In the genomic region with DNA sequence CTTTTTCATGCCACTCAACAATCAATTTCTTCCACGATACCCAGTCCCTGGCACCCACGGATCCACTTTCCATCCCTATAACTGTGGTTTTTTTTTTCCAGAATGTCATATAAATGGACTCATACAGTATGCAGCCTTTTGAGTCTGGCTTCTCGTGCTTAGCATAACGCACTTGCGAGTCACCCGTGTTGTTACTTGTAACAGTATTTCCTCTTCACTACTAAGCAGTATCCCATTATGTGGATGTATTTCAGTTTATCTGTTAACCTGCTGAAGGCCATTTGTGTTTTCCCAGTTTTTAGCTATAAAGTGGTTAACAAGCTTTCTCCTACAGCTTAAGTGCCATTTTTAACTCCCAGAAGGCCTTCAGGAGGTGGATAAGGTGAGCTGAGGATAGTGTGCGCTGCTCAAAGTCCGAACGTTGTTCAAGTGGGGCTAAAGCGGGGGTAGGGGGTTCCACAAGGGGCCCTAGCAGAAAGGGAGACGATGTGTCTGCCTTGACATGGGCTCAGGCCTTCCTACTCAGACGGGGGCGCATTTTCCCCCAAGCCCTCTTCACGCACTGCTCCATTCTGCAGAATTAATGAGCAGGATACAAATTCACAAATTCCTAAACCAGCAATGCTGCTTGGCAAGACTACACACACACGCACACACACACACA, we compare ENCODE assay signal across 8 cellular contexts.
DNase-seq lines count a peak whose midpoint lies in the region; ATAC-seq lines count a peak whose summit lies in the region.

No MANE protein-coding gene starts in this region.

- peak overlapping the region; percentile 96 for H3K27ac ChIP-seq in mucosa of rectum (ENCODE audit: low read depth in 2 of 2, low read length in 2 of 2)

- peak; percentile 68 for DNase-seq in DMS 273 (lab: John Stamatoyannopoulos, UW; ENCODE audit: unreplicated experiment)
- no peak for DNase-seq in DMS 273 treated with DMSO at 0.1 percent for 48 hours (lab: John Stamatoyannopoulos, UW)
- DNase-seq in SW480 (ENCODE audit: low spot score) = peak; percentile 46

- ATAC-seq in HG03039 (IDR thresholded peaks at IDR 0.05; ENCODE audit: unreplicated experiment) = peak; percentile 9
- ATAC-seq in GM19463 (IDR thresholded peaks at IDR 0.05; ENCODE audit: unreplicated experiment) = no peak
- no peak for ATAC-seq in GM21390 (IDR thresholded peaks at IDR 0.05; ENCODE audit: unreplicated experiment)

- H3K4me1 ChIP-seq in endocrine pancreas (ENCODE audit: control insufficient read depth, insufficient read depth, low read length) = no peaks in the 10 kb centered on the region
- H3K4me1 ChIP-seq in mucosa of rectum (ENCODE audit: control insufficient read depth in 2 of 2, insufficient read depth in 2 of 2, low read length in 2 of 2) = peaks cover 10 to 17% of the 10 kb centered on the region in 2 donors

- H3K36me3 ChIP-seq in endocrine pancreas (ENCODE audit: control insufficient read depth, insufficient read depth, low read length) (no peaks in the 10 kb centered on the region), mucosa of rectum (ENCODE audit: control insufficient read depth in 2 of 2, insufficient read depth in 2 of 2, low read length in 2 of 2) (peaks cover 4 to 8% of the 10 kb centered on the region in 2 donors)

- no peaks in the 10 kb centered on the region for H3K9me3 ChIP-seq in endocrine pancreas (ENCODE audit: control insufficient read depth, low read length)
- H3K9me3 ChIP-seq in mucosa of rectum (ENCODE audit: control insufficient read depth in 2 of 2, low read length in 2 of 2) = no peaks in the 10 kb centered on the region

- peak overlapping the region; percentile 36 for H3K9ac ChIP-seq in endocrine pancreas (ENCODE audit: control insufficient read depth, insufficient read depth, low read length)
- H3K9ac ChIP-seq in mucosa of rectum (ENCODE audit: low read depth in 1 of 2, low read length in 2 of 2) = peak overlapping the region; percentile 89 to 96

- no peaks in the 10 kb centered on the region for H3K27me3 ChIP-seq in endocrine pancreas (ENCODE audit: control insufficient read depth, insufficient read depth, low read length)
- H3K27me3 ChIP-seq in mucosa of rectum (ENCODE audit: control insufficient read depth in 2 of 2, insufficient read depth in 2 of 2, low read length in 2 of 2) = no peaks in the 10 kb centered on the region

- peak overlapping the region; percentile 92 for H3K4me3 ChIP-seq in endocrine pancreas (ENCODE audit: control insufficient read depth, insufficient read depth, low read length)
- peak overlapping the region; percentile 94 to 98 for H3K4me3 ChIP-seq in mucosa of rectum (ENCODE audit: low read length in 2 of 2)
